ENCODE assay signal across 10 cellular contexts in the genomic region with DNA sequence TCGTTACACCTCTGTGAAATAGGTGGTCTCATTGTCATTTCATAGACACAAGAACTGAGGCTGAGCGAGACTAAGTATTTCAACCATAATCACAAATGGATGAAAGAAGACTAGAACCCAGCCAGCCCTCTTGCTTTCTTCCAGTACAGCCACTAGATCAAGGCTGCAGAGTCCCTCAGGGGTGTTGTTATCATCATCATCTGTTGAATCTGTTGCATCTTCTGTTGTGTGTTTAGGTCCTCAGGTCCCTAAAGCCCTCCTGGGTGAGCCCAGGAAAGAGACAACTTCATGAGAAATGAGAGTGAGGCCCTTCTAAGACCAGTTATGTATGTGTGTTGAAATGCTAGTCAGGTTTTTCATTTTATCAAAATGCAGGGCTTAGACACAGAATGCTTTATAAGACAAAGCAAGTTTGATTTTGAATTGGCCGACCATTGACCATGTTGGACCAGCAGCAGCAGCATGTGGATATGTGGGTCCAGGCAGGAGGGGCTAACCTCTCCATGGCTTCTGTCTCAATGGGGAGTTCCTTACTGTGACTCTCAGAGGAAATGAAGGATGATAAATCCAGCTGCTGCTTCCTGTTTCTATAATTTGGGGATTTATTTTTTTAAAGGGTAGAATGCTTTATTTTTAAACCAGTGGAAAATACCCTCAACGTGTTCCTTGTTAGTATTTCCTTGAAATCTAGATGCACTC.
DNase-seq lines count a peak whose midpoint lies in the region; ATAC-seq, FAIRE-seq and TF ChIP-seq lines count a peak whose summit lies in the region.
"Had no signal": no experiment of that assay in that cellular context is flagged by ENCODE, and none has a peak within 500 bp of the region (broad histone marks: within the 10 kb centered on the region; RNA-seq: fewer than 3 reads in every experiment).

No MANE protein-coding gene starts in this region.

- TF ChIP-seq POLR2A in GM12892 (IDR thresholded peaks at IDR 0.05; ENCODE audit: low read depth, low read length), result no peak
- no peak for TF ChIP-seq POLR2A in body of pancreas (IDR thresholded peaks at IDR 0.05)

- intact Hi-C loops in sciatic nerve (cut with DNase I), result no loop called here
- intact Hi-C loops in body of pancreas (cut with DNase I), result no loop called here

- H3K4me1 ChIP-seq in foreskin keratinocyte (peaks cover 27% of the 10 kb centered on the region), body of pancreas (peaks cover 14% of the 10 kb centered on the region)

- 76 to 87% methylated on average over 3 to 4 of the region's 4 CpGs for WGBS in body of pancreas, 2 donors

- peak; percentile 38 for FAIRE-seq in GM12892 (lab: Jason Lieb, UNC)
- FAIRE-seq: GM18507 had no signal

- H3K36me3 ChIP-seq in SK-N-MC (ENCODE audit: insufficient read depth, low read length), result no peaks in the 10 kb centered on the region; the same call in 1 of the 2 replicates
- H3K36me3 ChIP-seq in body of pancreas (replicated peaks in 1 of 2; ENCODE audit: insufficient read depth in 1 of 2, low read depth in 2 of 2), result no peaks in the 10 kb centered on the region
- H3K36me3 ChIP-seq: thoracic aorta had no signal

- no peak for DNase-seq in GM12892 (ENCODE audit: insufficient read length)
- DNase-seq in SK-N-MC (ENCODE audit: low read depth, low spot score), result no peak
- no peak for DNase-seq in foreskin keratinocyte
- no peak for DNase-seq in sciatic nerve (ENCODE audit: low spot score)
- no peak for DNase-seq in NCI-H128 (lab: John Stamatoyannopoulos, UW; ENCODE audit: unreplicated experiment)
- no peak for DNase-seq in body of pancreas
- no peak for DNase-seq in SIG-M5 (lab: John Stamatoyannopoulos, UW)
- DNase-seq: activated naive CD4-positive, alpha-beta T cell had no signal

- no peak for ATAC-seq in foreskin keratinocyte
- ATAC-seq in sciatic nerve, result peak; percentile 42
- ATAC-seq in body of pancreas, result no peak

- no peaks in the 10 kb centered on the region for H3K9me3 ChIP-seq in SK-N-MC (ENCODE audit: low read depth, low read length)
- H3K9me3 ChIP-seq in body of pancreas, result no peaks in the 10 kb centered on the region
- H3K9me3 ChIP-seq: thoracic aorta had no signal

- TF ChIP-seq CTCF in foreskin keratinocyte (conservative IDR thresholded peaks at IDR 0.05) (no peak), body of pancreas (IDR thresholded peaks at IDR 0.05) (no peak)

- H3K27ac ChIP-seq in SK-N-MC, result peak overlapping the region; percentile 93
- peak overlapping the region; percentile 76 for H3K27ac ChIP-seq in foreskin keratinocyte
- no peak overlapping the region for H3K27ac ChIP-seq in body of pancreas

- H3K4me3 ChIP-seq in SK-N-MC (peak overlapping the region; percentile 62), body of pancreas (no peak overlapping the region)
- H3K4me3 ChIP-seq: thoracic aorta had no signal

- H3K27me3 ChIP-seq in foreskin keratinocyte (no peaks in the 10 kb centered on the region), body of pancreas (no peaks in the 10 kb centered on the region)

- H3K9ac ChIP-seq in SK-N-MC (ENCODE audit: insufficient read length), result no peak overlapping the region

Comparison
In these comparisons a context has a peak if more than half of its experiments do, and no peak if none do; other contexts are left out.
1. H3K27ac ChIP-seq: peak in SK-N-MC (single experiment) and foreskin keratinocyte (single experiment); none in body of pancreas (0 of 4).